In the genomic region with DNA sequence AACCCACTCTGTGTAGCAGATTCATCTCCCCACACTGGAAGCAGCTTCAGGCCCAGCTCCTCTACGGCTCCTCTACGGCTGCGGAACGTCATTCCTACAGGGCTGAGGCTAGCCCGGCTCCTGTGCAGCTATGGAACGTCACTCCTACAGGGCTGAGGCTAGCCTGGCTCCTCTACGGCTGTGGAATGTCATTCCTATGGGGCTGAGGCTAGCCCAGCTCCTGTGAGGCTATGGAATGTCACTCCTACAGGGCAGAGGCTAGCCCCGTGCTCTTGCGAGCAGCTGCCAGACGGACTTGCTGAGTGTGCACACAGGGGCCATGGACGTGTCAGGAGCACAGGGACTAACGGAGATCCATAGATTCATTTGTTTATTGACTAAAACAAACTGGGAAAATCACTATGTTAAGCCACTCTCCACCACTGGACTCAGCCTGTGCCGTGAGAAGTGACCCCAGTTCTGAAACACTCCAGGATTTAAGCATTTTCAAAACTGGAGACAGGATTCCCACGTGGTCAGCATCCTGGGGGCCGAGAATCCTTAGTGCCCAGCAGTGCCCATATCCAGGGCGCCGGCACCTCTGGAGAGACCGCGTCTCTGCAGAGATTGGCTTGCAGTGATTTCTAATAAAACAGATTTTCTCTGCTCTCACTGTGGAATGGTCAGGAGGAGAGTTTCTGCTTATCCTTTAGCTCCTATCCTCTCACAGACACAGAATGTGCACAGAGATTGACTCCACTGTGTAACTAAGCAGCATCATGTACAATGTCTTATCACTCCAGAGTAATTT, we compare ENCODE assay signal across 27 cellular contexts. TPM values are rescaled to one million over a fixed set of nuclear protein-coding genes. Genes with fewer than 3 reads are reported as not detected.
"Had no signal": no experiment of that assay in that cellular context is flagged by ENCODE, and none has a peak within 500 bp of the region (broad histone marks: within the 10 kb centered on the region; RNA-seq: fewer than 3 reads in every experiment).

No MANE protein-coding gene starts in this region.

- H3K4me2 ChIP-seq: KMS-11 had no signal

- H3K27ac Mint-ChIP-seq: activated CD4-positive, alpha-beta T cell treated with anti-CD3 and anti-CD28 coated beads for 36 hours; activated CD8-positive, alpha-beta memory T cell treated with anti-CD3 and anti-CD28 coated beads, Interleukin-2, amount 10 ng/mL, durations not matched to agents 7 days and 5 days; activated naive CD4-positive, alpha-beta T cell treated with anti-CD3 and anti-CD28 coated beads for 36 hours; activated naive CD8-positive, alpha-beta T cell; activated T-helper 17 cell treated with anti-CD3 and anti-CD28 coated beads, Interleukin-2, amount 50 U/mL, for 72 hours had no signal

- DNase-seq: activated CD4-positive, alpha-beta T cell treated with anti-CD3 and anti-CD28 coated beads for 36 hours; activated CD4-positive, alpha-beta T cell treated with anti-CD3 and anti-CD28 coated beads, Interleukin-2, amount 50 U/mL, for 4 hours; activated CD8-positive, alpha-beta memory T cell treated with anti-CD3 and anti-CD28 coated beads, Interleukin-2, amount 10 ng/mL, durations not matched to agents 7 days and 5 days; activated gamma-delta T cell; activated naive CD4-positive, alpha-beta T cell treated with anti-CD3 and anti-CD28 coated beads for 36 hours; activated T-cell treated with anti-CD3 and anti-CD28 coated beads, Interleukin-2, amount 50 U/mL, for 48 hours; central memory CD4-positive, alpha-beta T cell; MV-4-11; NCI-H1092 treated with DMSO at 0.1 percent for 48 hours; NCI-H1417 treated with DMSO at 0.1 percent for 48 hours; NCI-H1694; NCI-H2029; NCI-H2107; NCI-H2171 treated with DMSO at 0.1 percent for 48 hours; NCI-H345; NCI-H510A; NCI-H526 treated with DMSO at 0.1 percent for 48 hours; NCI-H82; SIG-M5; T-helper 2 cell; T1000 had no signal

- H3K4me3 Mint-ChIP-seq: activated CD4-positive, alpha-beta T cell treated with anti-CD3 and anti-CD28 coated beads for 36 hours; activated CD8-positive, alpha-beta memory T cell treated with anti-CD3 and anti-CD28 coated beads, Interleukin-2, amount 10 ng/mL, durations not matched to agents 7 days and 5 days; activated naive CD4-positive, alpha-beta T cell treated with anti-CD3 and anti-CD28 coated beads for 36 hours; activated naive CD8-positive, alpha-beta T cell; activated T-helper 17 cell treated with anti-CD3 and anti-CD28 coated beads, Interleukin-2, amount 50 U/mL, for 72 hours had no signal

- FAIRE-seq: TTC549 had no signal

- H3K36me3 Mint-ChIP-seq: activated CD8-positive, alpha-beta memory T cell treated with anti-CD3 and anti-CD28 coated beads, Interleukin-2, amount 10 ng/mL, durations not matched to agents 7 days and 5 days; activated naive CD8-positive, alpha-beta T cell had no signal

- H3K4me1 Mint-ChIP-seq: activated CD4-positive, alpha-beta T cell treated with anti-CD3 and anti-CD28 coated beads for 36 hours; activated CD8-positive, alpha-beta memory T cell treated with anti-CD3 and anti-CD28 coated beads, Interleukin-2, amount 10 ng/mL, durations not matched to agents 7 days and 5 days; activated T-helper 17 cell treated with anti-CD3 and anti-CD28 coated beads, Interleukin-2, amount 50 U/mL, for 72 hours had no signal

- ATAC-seq: activated CD4-positive, alpha-beta T cell treated with anti-CD3 and anti-CD28 coated beads for 36 hours; activated CD8-positive, alpha-beta memory T cell treated with anti-CD3 and anti-CD28 coated beads, Interleukin-2, amount 10 ng/mL, durations not matched to agents 7 days and 5 days; activated T-helper 17 cell treated with anti-CD3 and anti-CD28 coated beads, Interleukin-2, amount 50 U/mL, for 72 hours had no signal

- H3K9me3 Mint-ChIP-seq: activated naive CD4-positive, alpha-beta T cell treated with anti-CD3 and anti-CD28 coated beads for 36 hours; activated T-helper 17 cell treated with anti-CD3 and anti-CD28 coated beads, Interleukin-2, amount 50 U/mL, for 72 hours had no signal

- H3K27ac ChIP-seq: KMS-11 had no signal

- H3K9ac ChIP-seq: KMS-11 had no signal

RNA-seq across cellular contexts. Expression of gene KCNQ2, which starts 5.0 kb away (rescaled TPM):
- total RNA-seq: activated CD4-positive, alpha-beta T cell treated with anti-CD3 and anti-CD28 coated beads for 36 hours; activated naive CD4-positive, alpha-beta T cell treated with anti-CD3 and anti-CD28 coated beads for 36 hours; MCF 10A; OCI-LY7 had no signal
